Comparison of ENCODE assay signal across 16 cellular contexts in the genomic region with DNA sequence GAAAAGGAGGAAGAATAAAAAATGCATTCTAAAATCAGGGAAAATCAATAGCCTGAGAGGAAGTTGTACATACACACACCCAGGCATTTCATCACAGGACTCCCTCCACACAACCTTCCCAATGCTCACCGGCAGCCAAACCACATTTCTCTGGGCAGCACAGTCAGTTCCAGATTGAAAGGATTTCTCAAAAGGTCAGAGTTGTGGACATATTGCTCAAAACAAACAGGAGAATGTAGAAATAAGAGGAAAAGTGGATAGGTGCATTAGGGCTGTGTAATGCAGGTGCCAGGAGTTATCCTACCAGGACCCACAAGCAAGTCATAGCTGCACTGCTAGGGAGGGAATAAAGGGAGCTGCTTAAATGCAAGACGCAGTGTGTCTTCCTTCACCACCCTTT.
DNase-seq lines count a peak whose midpoint lies in the region; ATAC-seq, FAIRE-seq and TF ChIP-seq lines count a peak whose summit lies in the region.
"Had no signal": no experiment of that assay in that cellular context is flagged by ENCODE, and none has a peak within 500 bp of the region (broad histone marks: within the 10 kb centered on the region; RNA-seq: fewer than 3 reads in every experiment).

No MANE protein-coding gene starts in this region.

- H3K27ac Mint-ChIP-seq in astrocyte (ENCODE audit: unreplicated experiment) = no peak overlapping the region
- H3K27ac Mint-ChIP-seq in activated CD4-positive, alpha-beta T cell treated with anti-CD3 and anti-CD28 coated beads, Interleukin-2, amount 10 ng/mL, durations not matched to agents 24 days and 14 days = no peak overlapping the region

- no peak overlapping the region for H3K9ac ChIP-seq in astrocyte (ENCODE audit: low read length)

- peaks cover 4% of the 10 kb centered on the region for H3K9me3 Mint-ChIP-seq in astrocyte (ENCODE audit: unreplicated experiment)
- H3K9me3 Mint-ChIP-seq in activated CD4-positive, alpha-beta T cell treated with anti-CD3 and anti-CD28 coated beads, Interleukin-2, amount 10 ng/mL, durations not matched to agents 24 days and 14 days = peaks cover 4% of the 10 kb centered on the region

- no peak for FAIRE-seq in astrocyte (lab: Jason Lieb, UNC)
- FAIRE-seq: GM18507, TTC549 had no signal

- H3K4me1 ChIP-seq in astrocyte (ENCODE audit: insufficient read depth, low read length) (no peaks in the 10 kb centered on the region), gastroesophageal sphincter (peaks cover 0 to 6% (median 0%) of the 10 kb centered on the region in 3 donors), psoas muscle (no peaks in the 10 kb centered on the region)

- H3K36me3 ChIP-seq in astrocyte (ENCODE audit: insufficient read depth, low read length) (no peaks in the 10 kb centered on the region), gastroesophageal sphincter (no peaks in the 10 kb centered on the region), psoas muscle (ENCODE audit: insufficient read depth in 1 of 2, low read depth in 1 of 2) (no peaks in the 10 kb centered on the region)

- DNase-seq in AG20443 (ENCODE audit: low spot score) = peak; percentile 61
- DNase-seq in astrocyte (ENCODE audit: low read depth) = peak; percentile 33
- DNase-seq in psoas muscle = peak; percentile 48 to 68
- DNase-seq in activated CD4-positive, alpha-beta T cell treated with anti-CD3 and anti-CD28 coated beads, Interleukin-2, amount 10 ng/mL, durations not matched to agents 24 days and 14 days = no peak
- DNase-seq in NCI-H1417 treated with DMSO at 0.1 percent for 48 hours (lab: John Stamatoyannopoulos, UW) = no peak
- no peak for DNase-seq in COLO829 (ENCODE audit: low spot score)
- DNase-seq: activated CD8-positive, alpha-beta memory T cell treated with anti-CD3 and anti-CD28 coated beads for 24 hours; effector memory CD4-positive, alpha-beta T cell; NCI-H1930; NCI-H524 treated with DMSO at 0.1 percent for 48 hours; nucleus accumbens; stimulated activated CD4-positive, alpha-beta T cell treated with anti-CD3 and anti-CD28 coated beads, Interleukin-12 subunit alpha, Interleukin-12 subunit beta, amount 100 ng/mL, for 4 hours had no signal

- no peak for TF ChIP-seq POLR2A in gastroesophageal sphincter (IDR thresholded peaks at IDR 0.05)

- WGBS in gastroesophageal sphincter (ENCODE audit: low coverage in 1 of 2), 2 donors = 25 to 42% methylated on average over 1 to 2 of the region's 2 CpGs
- WGBS in psoas muscle, 3 donors = 67 to 83% (median 74%) methylated on average over 2 of the region's 2 CpGs

- ATAC-seq in gastroesophageal sphincter = peak; percentile 86
- peak in 3 of 4 donors; percentile 57 to 78 (median 62) for ATAC-seq in psoas muscle
- ATAC-seq in GM18907 (IDR thresholded peaks at IDR 0.05; ENCODE audit: unreplicated experiment) = no peak

- TF ChIP-seq CTCF in astrocyte (IDR thresholded peaks at IDR 0.05; ENCODE audit: insufficient read depth, low read depth, low read length) = no peak
- TF ChIP-seq CTCF in gastroesophageal sphincter (IDR thresholded peaks at IDR 0.05) = no peak
- no peak for TF ChIP-seq CTCF in psoas muscle (IDR thresholded peaks at IDR 0.05)

- H3K27ac ChIP-seq in astrocyte (ENCODE audit: low read depth, low read length) = no peak overlapping the region
- H3K27ac ChIP-seq in gastroesophageal sphincter = peak overlapping the region in 3 of 4 donors; percentile 4 to 44 (median 37)
- no peak overlapping the region for H3K27ac ChIP-seq in psoas muscle

- no peak overlapping the region for H3K4me3 ChIP-seq in astrocyte (ENCODE audit: insufficient read depth, low read depth, low read length)
- H3K4me3 ChIP-seq in gastroesophageal sphincter = no peak overlapping the region
- no peak overlapping the region for H3K4me3 ChIP-seq in psoas muscle

- H3K79me2 ChIP-seq in astrocyte (ENCODE audit: insufficient read depth, low read length) = no peaks in the 10 kb centered on the region

- no peaks in the 10 kb centered on the region for H3K4me1 Mint-ChIP-seq in astrocyte (ENCODE audit: low read depth, unreplicated experiment)
- H3K4me1 Mint-ChIP-seq in activated CD4-positive, alpha-beta T cell treated with anti-CD3 and anti-CD28 coated beads, Interleukin-2, amount 10 ng/mL, durations not matched to agents 24 days and 14 days = peaks cover 2% of the 10 kb centered on the region

- no peak overlapping the region for H3K4me2 ChIP-seq in astrocyte (ENCODE audit: low read length)

- H3K9me3 ChIP-seq in astrocyte (ENCODE audit: insufficient read depth, low read depth, low read length) (no peaks in the 10 kb centered on the region), gastroesophageal sphincter (no peaks in the 10 kb centered on the region), psoas muscle (no peaks in the 10 kb centered on the region)

- intact Hi-C loops in psoas muscle (cut with DNase I) = no loop called here
- intact Hi-C loops in activated CD4-positive, alpha-beta T cell treated with anti-CD3 and anti-CD28 coated beads, Interleukin-2, amount 10 ng/mL, durations not matched to agents 24 days and 14 days (cut with micrococcal nuclease) = no loop called here

- H3K27me3 ChIP-seq in astrocyte (ENCODE audit: insufficient read depth, low read length) (no peaks in the 10 kb centered on the region), gastroesophageal sphincter (no peaks in the 10 kb centered on the region), psoas muscle (ENCODE audit: insufficient read depth in 3 of 3, low read length in 2 of 3) (no peaks in the 10 kb centered on the region)

- no peaks in the 10 kb centered on the region for H4K20me1 ChIP-seq in astrocyte (ENCODE audit: insufficient read depth, low read length)

- TF ChIP-seq EP300 in gastroesophageal sphincter (IDR thresholded peaks at IDR 0.05) = no peak

- no peak overlapping the region for H2AFZ ChIP-seq in astrocyte (ENCODE audit: low read depth, low read length)

- H3K4me3 Mint-ChIP-seq in astrocyte (ENCODE audit: unreplicated experiment) = no peak overlapping the region
- no peak overlapping the region for H3K4me3 Mint-ChIP-seq in activated CD4-positive, alpha-beta T cell treated with anti-CD3 and anti-CD28 coated beads, Interleukin-2, amount 10 ng/mL, durations not matched to agents 24 days and 14 days

- no peaks in the 10 kb centered on the region for H3K36me3 Mint-ChIP-seq in astrocyte (ENCODE audit: low read depth, unreplicated experiment)
- H3K36me3 Mint-ChIP-seq in activated CD4-positive, alpha-beta T cell treated with anti-CD3 and anti-CD28 coated beads, Interleukin-2, amount 10 ng/mL, durations not matched to agents 24 days and 14 days (ENCODE audit: low read depth) = peaks cover 44% of the 10 kb centered on the region

- H3K27me3 Mint-ChIP-seq in astrocyte (ENCODE audit: low read depth, unreplicated experiment) = no peaks in the 10 kb centered on the region
- no peaks in the 10 kb centered on the region for H3K27me3 Mint-ChIP-seq in activated CD4-positive, alpha-beta T cell treated with anti-CD3 and anti-CD28 coated beads, Interleukin-2, amount 10 ng/mL, durations not matched to agents 24 days and 14 days

Comparison
In these comparisons a context has a peak if more than half of its experiments do, and no peak if none do; other contexts are left out.
1. DNase-seq: peak in AG20443 (single experiment), astrocyte (single experiment) and psoas muscle (2 of 2); none in activated CD4-positive, alpha-beta T cell treated with anti-CD3 and anti-CD28 coated beads, Interleukin-2, amount 10 ng/mL, durations not matched to agents 24 days and 14 days (single experiment), NCI-H1417 treated with DMSO at 0.1 percent for 48 hours (single experiment) and COLO829 (single experiment).
2. H3K27ac ChIP-seq: peak in gastroesophageal sphincter (3 of 4); none in astrocyte (single experiment) and psoas muscle (single experiment).